8 cellular contexts compared by ENCODE assay signal in the genomic region with DNA sequence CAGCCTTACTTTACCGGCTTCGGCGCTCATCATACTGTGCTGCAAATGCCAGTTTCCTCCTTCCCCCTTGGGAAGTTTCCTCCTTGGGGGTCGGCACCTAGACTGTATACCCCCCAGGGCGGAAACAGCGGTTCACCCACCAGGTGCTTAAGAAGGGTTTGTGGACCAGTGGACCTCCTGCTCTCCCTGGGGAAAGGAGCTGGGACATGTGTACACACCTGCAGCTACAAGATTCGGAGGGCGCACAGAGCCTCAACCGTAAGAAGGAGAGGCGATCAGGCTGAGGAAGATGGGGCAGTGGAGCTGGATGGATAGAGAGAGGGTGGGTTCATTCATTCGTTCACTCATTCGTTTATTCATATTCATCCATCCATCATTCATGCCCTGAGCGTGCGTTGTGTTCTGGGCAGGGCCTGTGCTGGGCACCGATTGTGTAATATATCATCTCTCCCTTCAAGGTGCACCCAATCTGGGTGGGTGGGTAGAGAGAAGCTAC. TPM values are rescaled to one million over a fixed set of nuclear protein-coding genes. Genes with fewer than 3 reads are reported as not detected.
DNase-seq lines count a peak whose midpoint lies in the region; ATAC-seq and TF ChIP-seq lines count a peak whose summit lies in the region.

No MANE protein-coding gene starts in this region.

- in situ Hi-C loops in brain microvascular endothelial cell (cut with HindIII; ENCODE audit: low pct_ligation_motif_present, low sequenced_read_pairs), result loop anchor here (10.0 kb wide), 1 partner anchor 84 kb away; no protein-coding TSS in a partner anchor

- ATAC-seq in heart right ventricle, result no peak
- no peak for ATAC-seq in Right ventricle myocardium superior (ENCODE audit: poor library complexity)
- ATAC-seq in aorta (ENCODE audit: low FRiP score), result no peak
- no peak for ATAC-seq in GM18868 (IDR thresholded peaks at IDR 0.05; ENCODE audit: unreplicated experiment)
- no peak for ATAC-seq in HG03432 (IDR thresholded peaks at IDR 0.05; ENCODE audit: unreplicated experiment)
- no peak for ATAC-seq in GM19395 (IDR thresholded peaks at IDR 0.05; ENCODE audit: unreplicated experiment)

- peaks cover 0 to 9% (median 0%) of the 10 kb centered on the region in 9 donors for H3K36me3 ChIP-seq in heart right ventricle
- H3K36me3 ChIP-seq in brain microvascular endothelial cell (replicated peaks), result no peaks in the 10 kb centered on the region
- H3K36me3 ChIP-seq in aorta (ENCODE audit: control insufficient read depth in 1 of 2, insufficient read depth in 2 of 2, low read length in 1 of 2), result no peaks in the 10 kb centered on the region

- intact Hi-C loops in heart right ventricle (cut with DNase I) (loop anchor here in 7 of 10 donors (2.0 to 10.0 kb wide), 9 partner anchors 43 to 357 kb away; a partner anchor contains a TSS), Right ventricle myocardium superior (cut with DNase I) (no loop called here), aorta (cut with DNase I) (loop anchor here (2.0 to 10.0 kb wide), 4 partner anchors 44 to 354 kb away; a partner anchor contains a TSS)

- H3K4me1 ChIP-seq in heart right ventricle (peaks cover 0 to 63% (median 45%) of the 10 kb centered on the region in 9 donors), mononuclear cell (ENCODE audit: insufficient read depth, low read length) (peaks cover 64% of the 10 kb centered on the region), aorta (ENCODE audit: control insufficient read depth in 1 of 2, insufficient read depth in 2 of 2, low read length in 2 of 2) (no peaks in the 10 kb centered on the region)

- 68 to 71% methylated on average over 15 of the region's 15 CpGs for WGBS in heart right ventricle, 2 donors
- 63% methylated on average over 15 of the region's 15 CpGs for WGBS in aorta, 2 donors

- DNase-seq in heart right ventricle (no peak), Right ventricle myocardium superior (no peak), brain microvascular endothelial cell (no peak), aorta (peak in 1 of 2 donors; percentile 74)

- H3K9me3 ChIP-seq in heart right ventricle (no peaks in the 10 kb centered on the region), mononuclear cell (ENCODE audit: low read depth, low read length) (no peaks in the 10 kb centered on the region), aorta (ENCODE audit: control insufficient read depth, low read length) (no peaks in the 10 kb centered on the region)

- H3K4me3 ChIP-seq in heart right ventricle, result peak overlapping the region; percentile 45 to 87 (median 74)
- peak overlapping the region; percentile 82 for H3K4me3 ChIP-seq in brain microvascular endothelial cell (ENCODE audit: low read depth, low read length)
- peak overlapping the region; percentile 84 for H3K4me3 ChIP-seq in mononuclear cell (ENCODE audit: low read length)
- H3K4me3 ChIP-seq in aorta (ENCODE audit: low read length in 2 of 2), result peak overlapping the region; percentile 41 to 56

- H3K27me3 ChIP-seq in heart right ventricle (no peaks in the 10 kb centered on the region), brain microvascular endothelial cell (replicated peaks) (no peaks in the 10 kb centered on the region), mononuclear cell (ENCODE audit: insufficient read depth, low read length) (no peaks in the 10 kb centered on the region), aorta (ENCODE audit: control insufficient read depth in 1 of 2, insufficient read depth in 2 of 2, low read length in 1 of 2) (no peaks in the 10 kb centered on the region)

- H3K27ac ChIP-seq in heart right ventricle (peak overlapping the region; percentile 83 to 98 (median 92)), brain microvascular endothelial cell (peak overlapping the region; percentile 94), aorta (ENCODE audit: low read depth in 1 of 2, low read length in 2 of 2) (peak overlapping the region; percentile 19 to 86)

- TF ChIP-seq CTCF in heart right ventricle (IDR thresholded peaks at IDR 0.05) (no peak), brain microvascular endothelial cell (IDR thresholded peaks at IDR 0.05; ENCODE audit: low read depth, low read length, missing control alignments) (no peak)

RNA-seq across cellular contexts. Expression of a gene that starts 0.7 kb away (rescaled TPM):
- total RNA-seq in heart right ventricle, result 10 to 100 TPM in 1 of 10 donors, 1 to 10 TPM in 9; 7.0 to 12.8 (median 8.4) TPM
- 10 to 100 TPM in 1 of 2 donors, 1 to 10 TPM in 1; 3.8 to 13.4 TPM for polyA plus RNA-seq in heart right ventricle
- total RNA-seq in Right ventricle myocardium superior, result 7.8 TPM
- 12.5 TPM for total RNA-seq in mononuclear cell
- 10 to 100 TPM in 1 of 2 donors, 1 to 10 TPM in 1; 7.7 to 13.1 TPM for total RNA-seq in aorta
- 1 to 10 TPM; 6.0 to 8.4 TPM for polyA plus RNA-seq in aorta

RNA-seq across cellular contexts. Expression of a gene that starts 13.9 kb away (rescaled TPM):
- total RNA-seq in heart right ventricle (10 to 100 TPM in 4 of 10 donors, 1 to 10 TPM in 6; 6.6 to 15.5 (median 9.5) TPM), Right ventricle myocardium superior (10.8 TPM), mononuclear cell (2.2 TPM), aorta (10 to 100 TPM in 1 of 2 donors, 1 to 10 TPM in 1; 10.0 to 16.4 TPM)
- polyA plus RNA-seq in heart right ventricle (10 to 100 TPM; 17.6 to 19.8 TPM), aorta (10 to 100 TPM; 10.8 to 28.3 TPM)

RNA-seq across cellular contexts. Expression of a gene that starts 43.9 kb away (rescaled TPM):
- total RNA-seq in heart right ventricle, result 10 to 100 TPM; 26.6 to 36.7 (median 31.0) TPM
- polyA plus RNA-seq in heart right ventricle, result 10 to 100 TPM; 40.8 to 46.0 TPM
- total RNA-seq in Right ventricle myocardium superior, result 36.0 TPM
- total RNA-seq in mononuclear cell, result 20.6 TPM
- 10 to 100 TPM; 25.9 to 30.8 TPM for total RNA-seq in aorta
- 10 to 100 TPM; 21.2 to 25.9 TPM for polyA plus RNA-seq in aorta

RNA-seq across cellular contexts. Expression of a gene that starts 43.9 kb away (rescaled TPM):
- total RNA-seq in heart right ventricle (10 to 100 TPM; 20.1 to 34.2 (median 25.3) TPM), Right ventricle myocardium superior (21.3 TPM), mononuclear cell (2.7 TPM), aorta (10 to 100 TPM; 32.2 to 32.5 TPM)
- polyA plus RNA-seq in heart right ventricle (1 to 10 TPM; 6.8 to 6.9 TPM), aorta (1 to 10 TPM; 3.5 to 5.5 TPM)
